1 cellular context compared by ENCODE assay signal in the genomic region with DNA sequence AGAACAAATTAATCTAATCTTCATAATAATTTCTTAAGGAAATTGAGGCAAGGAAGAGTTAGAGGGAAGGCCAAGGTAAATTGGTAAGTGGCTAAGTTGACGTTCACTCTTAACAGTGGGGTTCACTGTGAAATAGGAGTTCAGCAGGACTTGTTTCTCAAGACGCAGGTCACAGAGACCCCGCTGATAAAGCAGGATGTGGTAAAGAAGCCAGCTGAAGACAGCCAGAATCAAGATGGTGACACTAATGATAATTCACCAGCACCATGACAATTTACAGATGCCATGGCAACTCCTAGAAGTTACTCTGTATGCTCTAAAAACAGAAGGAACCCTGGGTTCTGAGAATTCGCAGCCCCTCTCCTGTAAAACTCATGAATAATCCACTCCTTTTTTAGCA.
TF ChIP-seq lines count a peak whose summit lies in the region.

No MANE protein-coding gene starts in this region.

TF ChIP-seq in H1, 55 proteins besides CTCF, POLR2A, EP300 and RAD21:
- TF ChIP-seq JUND (IDR thresholded peaks at IDR 0.05; ENCODE audit: low read length) (no peak), SIRT6 (IDR thresholded peaks at IDR 0.05; ENCODE audit: low read length) (no peak), CHD7 (IDR thresholded peaks at IDR 0.05; ENCODE audit: insufficient replicate concordance, low read length) (no peak), ATF3 (IDR thresholded peaks at IDR 0.05; ENCODE audit: insufficient read depth, low read depth, low read length) (no peak), NANOG (IDR thresholded peaks at IDR 0.05; ENCODE audit: insufficient read depth, low read depth, low read length, poor library complexity, severe bottlenecking) (no peak), KDM1A (IDR thresholded peaks at IDR 0.05; ENCODE audit: borderline replicate concordance, low read length) (no peak), FOSL1 (IDR thresholded peaks at IDR 0.05; ENCODE audit: insufficient read depth, low read depth, low read length) (no peak), ATF2 (IDR thresholded peaks at IDR 0.05; ENCODE audit: low read length) (no peak)
- TF ChIP-seq, protein P1, sequence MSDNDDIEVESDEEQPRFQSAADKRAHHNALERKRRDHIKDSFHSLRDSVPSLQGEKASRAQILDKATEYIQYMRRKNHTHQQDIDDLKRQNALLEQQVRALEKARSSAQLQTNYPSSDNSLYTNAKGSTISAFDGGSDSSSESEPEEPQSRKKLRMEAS (IDR thresholded peaks at IDR 0.05): no peak
